ENCODE assay signal across 8 cellular contexts in the genomic region with DNA sequence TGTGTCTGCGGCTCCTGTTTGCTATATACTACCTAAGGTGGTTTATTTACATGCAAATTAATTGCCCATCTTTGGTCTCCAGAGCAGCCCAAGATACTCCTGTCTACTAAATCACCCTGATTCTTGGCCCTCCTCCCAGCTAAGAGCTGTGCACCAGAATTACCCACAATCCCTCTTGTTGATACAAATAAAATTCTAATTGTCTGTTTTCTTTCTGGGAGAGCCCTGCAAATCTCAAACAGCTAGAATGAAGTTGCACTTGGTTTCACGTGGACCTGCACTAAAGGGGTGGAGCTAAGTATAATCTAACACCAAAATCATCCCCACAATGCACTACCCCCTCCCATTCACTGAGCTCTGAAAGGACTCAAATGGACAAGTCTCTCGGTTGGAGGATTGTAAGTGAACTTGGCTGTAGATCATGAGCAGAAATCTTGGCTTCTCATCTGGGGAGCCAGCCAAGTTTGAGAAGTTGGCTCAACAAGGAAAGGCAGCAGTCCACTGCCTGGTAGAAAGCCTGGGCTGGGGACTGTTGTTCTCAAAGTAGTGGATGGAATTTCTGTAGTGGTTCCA. TPM values are rescaled to one million over a fixed set of nuclear protein-coding genes. Genes with fewer than 3 reads are reported as not detected.
DNase-seq lines count a peak whose midpoint lies in the region; ATAC-seq and TF ChIP-seq lines count a peak whose summit lies in the region.

No MANE protein-coding gene starts in this region.

- no peaks in the 10 kb centered on the region for H3K9me3 Mint-ChIP-seq in natural killer cell treated with Interleukin-12 subunit alpha and Interleukin-12 subunit beta and Interleukin-15 and Interleukin-18, amount 100 ng/mL, for 72 hours

- H3K36me3 ChIP-seq in MG63, result peaks cover 43% of the 10 kb centered on the region

- intact Hi-C loops in dorsolateral prefrontal cortex (cut with DNase I), result no loop called here

- peaks cover 30% of the 10 kb centered on the region for H3K36me3 Mint-ChIP-seq in natural killer cell treated with Interleukin-12 subunit alpha and Interleukin-12 subunit beta and Interleukin-15 and Interleukin-18, amount 100 ng/mL, for 72 hours

- H3K27ac Mint-ChIP-seq in natural killer cell treated with Interleukin-12 subunit alpha and Interleukin-12 subunit beta and Interleukin-15 and Interleukin-18, amount 100 ng/mL, for 72 hours, result peak overlapping the region; percentile 64 to 97

- no peak for ATAC-seq in natural killer cell treated with Interleukin-12 subunit alpha and Interleukin-12 subunit beta and Interleukin-15 and Interleukin-18, amount 100 ng/mL, for 72 hours
- ATAC-seq in HG03280 (IDR thresholded peaks at IDR 0.05; ENCODE audit: unreplicated experiment), result no peak
- no peak for ATAC-seq in HG02571 (IDR thresholded peaks at IDR 0.05; ENCODE audit: unreplicated experiment)

- TF ChIP-seq CTCF in AG09309 (IDR thresholded peaks at IDR 0.05; ENCODE audit: control insufficient read depth, insufficient read depth, low read depth, low read length, missing control alignments) (no peak), dorsolateral prefrontal cortex (IDR thresholded peaks at IDR 0.05 in 54 of 56, conservative IDR thresholded peaks at IDR 0.05 in 2 of 56; ENCODE audit: low read depth in 1 of 56, partially characterized antibody in 56 of 56) (no peak)

- DNase-seq in AG09309 (ENCODE audit: low read depth) (peak; percentile 54), MG63 (peak; percentile 72), dorsolateral prefrontal cortex (peak in 7 of 10 donors; percentile 17 to 55 (median 48)), NCI-H510A (lab: John Stamatoyannopoulos, UW) (no peak)
- DNase-seq in natural killer cell treated with Interleukin-12 subunit alpha and Interleukin-12 subunit beta and Interleukin-15 and Interleukin-18, amount 100 ng/mL, for 72 hours (ENCODE audit: low spot score), result no peak
- DNase-seq in NK-92 treated with Interleukin-12 subunit alpha and Interleukin-12 subunit beta, amount 100 ng/mL, for 24 hours (lab: John Stamatoyannopoulos, UW), result no peak

- H3K4me3 Mint-ChIP-seq in natural killer cell treated with Interleukin-12 subunit alpha and Interleukin-12 subunit beta and Interleukin-15 and Interleukin-18, amount 100 ng/mL, for 72 hours, result peak overlapping the region; percentile 60

- H3K27ac ChIP-seq in dorsolateral prefrontal cortex, result peak overlapping the region in 51 of 59 donors; percentile 0 to 76 (median 51)

- no peaks in the 10 kb centered on the region for H3K9me3 ChIP-seq in MG63

- H3K27me3 ChIP-seq in MG63 (no peaks in the 10 kb centered on the region), dorsolateral prefrontal cortex (no peaks in the 10 kb centered on the region)

- H3K4me1 Mint-ChIP-seq in natural killer cell treated with Interleukin-12 subunit alpha and Interleukin-12 subunit beta and Interleukin-15 and Interleukin-18, amount 100 ng/mL, for 72 hours (ENCODE audit: low read depth in 2 of 2), result peaks cover 60 to 75% of the 10 kb centered on the region in 2 donors

- no peaks in the 10 kb centered on the region for H3K27me3 Mint-ChIP-seq in natural killer cell treated with Interleukin-12 subunit alpha and Interleukin-12 subunit beta and Interleukin-15 and Interleukin-18, amount 100 ng/mL, for 72 hours

- H3K4me3 ChIP-seq in AG09309 (ENCODE audit: control insufficient read depth, low read depth, low read length) (no peak overlapping the region), MG63 (no peak overlapping the region), dorsolateral prefrontal cortex (no peak overlapping the region)

RNA-seq across cellular contexts. Expression of a gene that starts 6.6 kb away (rescaled TPM):
- 26.6 and 30.8 TPM in 2 replicates for total RNA-seq in MG63 (2014; rRNA removed; shearing (Covaris generic); ENCODE audit: low replicate concordance)
- 100 to 1,000 TPM in 81 of 120 experiments, 10 to 100 TPM in 39; 73.6 to 138 (median 106) TPM for total RNA-seq in dorsolateral prefrontal cortex
- 100 to 1,000 TPM; 167 to 171 TPM for total RNA-seq in natural killer cell treated with Interleukin-12 subunit alpha and Interleukin-12 subunit beta and Interleukin-15 and Interleukin-18, amount 100 ng/mL, for 72 hours

Comparison
In these comparisons a context has a peak if more than half of its experiments do, and no peak if none do; other contexts are left out.
1. DNase-seq: peak in AG09309 (single experiment), MG63 (single experiment) and dorsolateral prefrontal cortex (7 of 10); none in natural killer cell treated with Interleukin-12 subunit alpha and Interleukin-12 subunit beta and Interleukin-15 and Interleukin-18, amount 100 ng/mL, for 72 hours (single experiment), NCI-H510A (single experiment) and NK-92 treated with Interleukin-12 subunit alpha and Interleukin-12 subunit beta, amount 100 ng/mL, for 24 hours (single experiment).